8 cellular contexts compared by ENCODE assay signal in genomic region chr10:93495654-93496321, GRCh38. TPM values are rescaled to one million over a fixed set of nuclear protein-coding genes. Genes with fewer than 3 reads are reported as not detected.
A peak's percentile ranks its signal among the peaks of the same experiment; 100 is the strongest.
DNase-seq lines count a peak whose midpoint lies in the region; ATAC-seq, FAIRE-seq and TF ChIP-seq lines count a peak whose summit lies in the region.

No MANE protein-coding gene starts in this region.

- H3K27ac ChIP-seq in left ventricle myocardium inferior (replicated peaks) (peak overlapping the region; percentile 68), gastrocnemius medialis (peak overlapping the region; percentile 3 to 78 (median 69))

- peak; percentile 19 for ATAC-seq in HG02852 (IDR thresholded peaks at IDR 0.05; ENCODE audit: unreplicated experiment)
- ATAC-seq in activated T-cell treated with anti-CD3 and anti-CD28 coated beads, Interleukin-2, amount 50 U/mL, for 72 hours (replicated peaks in 1 of 2): peak; percentile 3 to 18
- peak; percentile 68 to 71 for ATAC-seq in gastrocnemius medialis

- in situ Hi-C loops in gastrocnemius medialis (cut with MboI; ENCODE audit: low sequenced_read_pairs in 4 of 4): no loop called here

- H3K4me1 ChIP-seq in left ventricle myocardium inferior (peaks cover 11% of the 10 kb centered on the region), gastrocnemius medialis (peaks cover 0 to 6% of the 10 kb centered on the region in 2 donors)

- peak overlapping the region; percentile 76 for H3K4me3 ChIP-seq in AG04449 (ENCODE audit: low read depth, low read length)
- H3K4me3 ChIP-seq in left ventricle myocardium inferior: peak overlapping the region; percentile 82
- peak overlapping the region; percentile 60 to 89 (median 78) for H3K4me3 ChIP-seq in gastrocnemius medialis

- intact Hi-C loops in left ventricle myocardium inferior (cut with micrococcal nuclease) (no loop called here), gastrocnemius medialis (cut with DNase I; ENCODE audit: low total_unique reads) (loop anchor here (2.0 kb wide), 1 partner anchor 207 kb away; the partner anchor contains the start of gene FRA10AC1)

- no peaks in the 10 kb centered on the region for H3K27me3 ChIP-seq in left ventricle myocardium inferior (ENCODE audit: low read depth)
- H3K27me3 ChIP-seq in gastrocnemius medialis: no peaks in the 10 kb centered on the region

- FAIRE-seq in GM12892 (lab: Jason Lieb, UNC): peak; percentile 80

- H3K36me3 Mint-ChIP-seq in activated T-cell treated with anti-CD3 and anti-CD28 coated beads, Interleukin-2, amount 50 U/mL, for 72 hours (ENCODE audit: insufficient read depth in 2 of 2): peaks cover 7 to 21% of the 10 kb centered on the region in 2 donors

- H3K36me3 ChIP-seq in left ventricle myocardium inferior: no peaks in the 10 kb centered on the region
- no peaks in the 10 kb centered on the region for H3K36me3 ChIP-seq in gastrocnemius medialis

- TF ChIP-seq CTCF in AG04449 (IDR thresholded peaks at IDR 0.05; ENCODE audit: insufficient read depth, low read length, missing control alignments) (no peak), left ventricle myocardium inferior (IDR thresholded peaks at IDR 0.05; ENCODE audit: borderline replicate concordance) (no peak), gastrocnemius medialis (IDR thresholded peaks at IDR 0.05 in 4 of 5, conservative IDR thresholded peaks at IDR 0.05 in 1 of 5) (no peak)

- POLR2A ChIA-PET in AG04449 (lab: Yijun Ruan, JAX): interaction anchor here (0.6 to 1.6 kb wide), 6 partner anchors 13 to 419 kb away, joined by 3 to 9 read pairs (median 3); partner anchors contain the start of gene MYOF

- H3K27ac Mint-ChIP-seq in activated T-cell treated with anti-CD3 and anti-CD28 coated beads, Interleukin-2, amount 50 U/mL, for 72 hours: peak overlapping the region; percentile 57

- H3K27me3 Mint-ChIP-seq in activated T-cell treated with anti-CD3 and anti-CD28 coated beads, Interleukin-2, amount 50 U/mL, for 72 hours (ENCODE audit: low read depth): peaks cover 5% of the 10 kb centered on the region

- no peaks in the 10 kb centered on the region for H3K9me3 Mint-ChIP-seq in activated T-cell treated with anti-CD3 and anti-CD28 coated beads, Interleukin-2, amount 50 U/mL, for 72 hours

- DNase-seq in AG04449 (ENCODE audit: low read depth, low spot score) (no peak), GM12892 (ENCODE audit: insufficient read length) (no peak), NCI-H1694 treated with DMSO at 0.1 percent for 48 hours (lab: John Stamatoyannopoulos, UW) (peak; percentile 16), left ventricle myocardium inferior (no peak), gastrocnemius medialis (no peak), DMS114 treated with DMSO at 0.1 percent for 48 hours (lab: John Stamatoyannopoulos, UW; ENCODE audit: unreplicated experiment) (no peak)
- peak; percentile 16 to 22 for DNase-seq in activated T-cell treated with anti-CD3 and anti-CD28 coated beads, Interleukin-2, amount 50 U/mL, for 72 hours

- peak overlapping the region; percentile 91 to 98 for H3K4me3 Mint-ChIP-seq in activated T-cell treated with anti-CD3 and anti-CD28 coated beads, Interleukin-2, amount 50 U/mL, for 72 hours

- TF ChIP-seq POLR2A in GM12892 (IDR thresholded peaks at IDR 0.05; ENCODE audit: low read depth, low read length) (no peak), gastrocnemius medialis (IDR thresholded peaks at IDR 0.05) (no peak)

- peaks cover 48% of the 10 kb centered on the region for H3K4me1 Mint-ChIP-seq in activated T-cell treated with anti-CD3 and anti-CD28 coated beads, Interleukin-2, amount 50 U/mL, for 72 hours (ENCODE audit: low read depth)

- CTCF ChIA-PET in AG04449 (lab: Yijun Ruan, JAX): interaction anchor here (0.7 to 2.4 kb wide), 11 partner anchors 8 to 416 kb away, joined by 3 to 10 read pairs (median 4); no protein-coding TSS in a partner anchor

- H3K9me3 ChIP-seq in left ventricle myocardium inferior (replicated peaks) (no peaks in the 10 kb centered on the region), gastrocnemius medialis (no peaks in the 10 kb centered on the region)

RNA-seq across cellular contexts. Expression of gene CEP55, which starts 0.6 kb away (rescaled TPM):
- polyA plus RNA-seq in GM12892 (2012; ENCODE audit: missing spikeins): 26.9 TPM
- 10 to 100 TPM; 46.6 to 55.8 TPM for total RNA-seq in activated T-cell treated with anti-CD3 and anti-CD28 coated beads, Interleukin-2, amount 50 U/mL, for 72 hours
- total RNA-seq in left ventricle myocardium inferior: 0.66 TPM
- under 1 TPM; 0.32 to 0.62 (median 0.37) TPM for total RNA-seq in gastrocnemius medialis

RNA-seq across cellular contexts. Expression of gene MYOF, which starts 13.7 kb away (rescaled TPM):
- 0.13 TPM for polyA plus RNA-seq in GM12892 (2012; ENCODE audit: missing spikeins)
- 10 to 100 TPM; 32.3 to 32.4 TPM for total RNA-seq in activated T-cell treated with anti-CD3 and anti-CD28 coated beads, Interleukin-2, amount 50 U/mL, for 72 hours
- 43.6 TPM for total RNA-seq in left ventricle myocardium inferior
- total RNA-seq in gastrocnemius medialis: 10 to 100 TPM in 1 of 4 donors, 1 to 10 TPM in 3; 4.1 to 10.3 (median 6.3) TPM

Comparison
In these comparisons a context has a peak if more than half of its experiments do, and no peak if none do; other contexts are left out.
1. DNase-seq: peak in NCI-H1694 treated with DMSO at 0.1 percent for 48 hours (single experiment) and activated T-cell treated with anti-CD3 and anti-CD28 coated beads, Interleukin-2, amount 50 U/mL, for 72 hours (2 of 2); none in AG04449 (single experiment), GM12892 (single experiment), left ventricle myocardium inferior (single experiment), gastrocnemius medialis (0 of 2) and DMS114 treated with DMSO at 0.1 percent for 48 hours (single experiment).
2. ATAC-seq: peak in every context shown above with its lines; median percentile 70 in gastrocnemius medialis; 19 in HG02852; 10 in activated T-cell treated with anti-CD3 and anti-CD28 coated beads, Interleukin-2, amount 50 U/mL, for 72 hours.
3. RNA of gene CEP55, which starts 0.6 kb away (total RNA-seq): 46.6 to 55.8 TPM in activated T-cell treated with anti-CD3 and anti-CD28 coated beads, Interleukin-2, amount 50 U/mL, for 72 hours; 0.66 TPM in left ventricle myocardium inferior (single experiment) and 0.32 to 0.62 TPM in gastrocnemius medialis; every median in the first group is over 10 times any median in the second.
4. Peak in every context shown above with its lines, with median percentiles within 50 percentile points of each other: H3K4me3 ChIP-seq.